Comparison of ENCODE assay signal across 15 cellular contexts in the genomic region with DNA sequence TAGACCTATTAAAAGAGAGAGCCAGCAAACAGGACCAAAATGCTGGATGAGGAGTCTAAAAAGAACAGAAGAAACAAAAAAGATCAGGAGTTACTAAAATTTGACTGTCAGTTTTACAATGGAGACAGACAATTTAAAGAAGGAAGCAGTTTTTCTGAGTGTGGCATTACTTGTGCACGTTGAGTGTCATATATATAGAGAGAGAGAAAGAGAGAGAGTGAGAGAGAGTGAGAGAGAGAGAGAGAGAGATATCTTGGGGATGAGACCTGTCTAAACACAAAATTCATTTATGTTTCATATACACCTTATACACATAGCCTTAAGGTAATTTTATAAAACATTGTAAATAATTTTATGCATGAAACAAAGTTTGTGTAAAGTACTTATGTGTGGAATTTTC. TPM values are rescaled to one million over a fixed set of nuclear protein-coding genes. Genes with fewer than 3 reads are reported as not detected.
DNase-seq lines count a peak whose midpoint lies in the region; ATAC-seq, FAIRE-seq and TF ChIP-seq lines count a peak whose summit lies in the region.
"Had no signal": no experiment of that assay in that cellular context is flagged by ENCODE, and none has a peak within 500 bp of the region (broad histone marks: within the 10 kb centered on the region; RNA-seq: fewer than 3 reads in every experiment).

No MANE protein-coding gene starts in this region.

- TF ChIP-seq POLR2A in H1 (IDR thresholded peaks at IDR 0.05; ENCODE audit: control extremely low read depth in 1 of 2, low read depth in 2 of 2, low read length in 2 of 2), result no peak
- no peak for TF ChIP-seq POLR2A in spleen (IDR thresholded peaks at IDR 0.05)

- H3K27ac Mint-ChIP-seq in GM23338, result no peak overlapping the region

- H3K4me1 ChIP-seq in GM23338 (ENCODE audit: insufficient read depth) (peaks cover 43% of the 10 kb centered on the region), Loucy (ENCODE audit: insufficient read depth, low read length, poor library complexity, severe bottlenecking) (peaks cover 62% of the 10 kb centered on the region), H1 (replicated peaks in 1 of 4; ENCODE audit: control insufficient read depth in 3 of 4, insufficient read depth in 4 of 4, low read length in 3 of 4) (peaks cover 0 to 26% (median 1%) of the 10 kb centered on the region in 4 experiments; a peak in 3 of 7 replicates), spleen (peaks cover 0 to 61% (median 21%) of the 10 kb centered on the region in 6 donors)
- H3K4me1 ChIP-seq: HAP-1 had no signal

- H3K27me3 ChIP-seq in GM23338 (ENCODE audit: insufficient read depth) (no peaks in the 10 kb centered on the region), Loucy (ENCODE audit: insufficient read depth, low read length, poor library complexity, severe bottlenecking) (no peaks in the 10 kb centered on the region), H1 (replicated peaks in 1 of 4; ENCODE audit: control insufficient read depth in 3 of 4, extremely low read depth in 1 of 4, insufficient read depth in 3 of 4, low read length in 3 of 4) (no peaks in the 10 kb centered on the region; a peak in 1 of 7 replicates), spleen (replicated peaks in 1 of 7) (peaks cover 0 to 18% (median 5%) of the 10 kb centered on the region in 7 donors)
- H3K27me3 ChIP-seq: Peyer's patch had no signal

- peaks cover 2% of the 10 kb centered on the region; the same call in 1 of the 3 replicates for H3K9me3 Mint-ChIP-seq in GM23338

- H3K9ac ChIP-seq in Loucy (ENCODE audit: low read depth, low read length, poor library complexity, severe bottlenecking) (peak overlapping the region; percentile 81), H1 (replicated peaks in 1 of 4; ENCODE audit: extremely low read depth in 1 of 4, low read depth in 3 of 4, low read length in 3 of 4) (no peak overlapping the region)

- 54% methylated on average over 1 of the region's 1 CpG; no CpG with 5 or more reads in 1 of the 2 experiments for WGBS in H1 (ENCODE audit: extremely low coverage in 1 of 2, insufficient coverage in 1 of 2, insufficient read length in 1 of 2, insufficient replicate concordance in 2 of 2, low coverage in 1 of 2, low lambda C conversion rate in 2 of 2, missing lambda C conversion rate in 1 of 2), 2 experiments
- 14 to 26% (median 20%) methylated on average over 1 of the region's 1 CpG for WGBS in spleen, 5 donors

- no peak for DNase-seq in GM23338 (ENCODE audit: low spot score)
- DNase-seq in H1 (ENCODE audit: low read depth in 1 of 2, low spot score in 2 of 2), result no peak
- DNase-seq in spleen, result no peak
- DNase-seq in H4 (ENCODE audit: low spot score), result no peak
- no peak for DNase-seq in coronary artery (ENCODE audit: low spot score)
- DNase-seq: NCI-H1436, NCI-H2029 treated with DMSO at 0.1 percent for 48 hours, NCI-H510A, NCI-H82, Peyer's patch had no signal

- intact Hi-C loops in spleen (cut with DNase I; ENCODE audit: low total_unique reads), result no loop called here

- CTCF ChIA-PET in H1 (lab: Charles Lee; ENCODE audit: partially characterized antibody), result interaction anchor here (1.4 to 2.7 kb wide), 3 partner anchors 13 to 17 kb away, joined by 4 to 13 read pairs (median 4); no protein-coding TSS in a partner anchor

- POLR2A ChIA-PET in H1 (lab: Charles Lee; ENCODE audit: partially characterized antibody), result interaction anchor here (1.3 kb wide), 1 partner anchor 83 kb away, joined by 4 read pairs; no protein-coding TSS in a partner anchor

- no peak overlapping the region for H3K4ac ChIP-seq in H1 (replicated peaks; ENCODE audit: insufficient read length, low read depth, low read length)

- TF ChIP-seq EP300 in H1 (IDR thresholded peaks at IDR 0.05; ENCODE audit: borderline replicate concordance in 1 of 2, low read depth in 2 of 2, low read length in 2 of 2), result no peak

- no peak overlapping the region for H3K23ac ChIP-seq in H1 (ENCODE audit: insufficient read length)

- H3K9me3 ChIP-seq in Loucy (ENCODE audit: insufficient read depth, low read depth, low read length) (no peaks in the 10 kb centered on the region), H1 (ENCODE audit: insufficient read depth in 2 of 2, low read depth in 1 of 2, low read length in 1 of 2) (no peaks in the 10 kb centered on the region), spleen (no peaks in the 10 kb centered on the region)
- H3K9me3 ChIP-seq: HAP-1, Peyer's patch had no signal

- H2BK12ac ChIP-seq in H1 (ENCODE audit: low read depth, low read length), result no peak overlapping the region

- H3K9me2 ChIP-seq in GM23338 (ENCODE audit: insufficient read depth) (no peaks in the 10 kb centered on the region), Loucy (replicated peaks; ENCODE audit: low read depth, low read length) (no peaks in the 10 kb centered on the region)

- peak overlapping the region; percentile 82 for H3K4me2 ChIP-seq in GM23338
- H3K4me2 ChIP-seq in Loucy (ENCODE audit: low read depth, low read length, poor library complexity, severe bottlenecking), result peak overlapping the region; percentile 85
- H3K4me2 ChIP-seq in H1 (ENCODE audit: insufficient read depth in 1 of 2, low read depth in 2 of 2, low read length in 2 of 2), result peak overlapping the region; percentile 10 to 93; a peak in 2 of 4 replicates

- no peak for TF ChIP-seq CTCF in GM23338 (conservative IDR thresholded peaks at IDR 0.05; ENCODE audit: low read depth in 2 of 2)
- no peak for TF ChIP-seq CTCF in Loucy (conservative IDR thresholded peaks at IDR 0.05; ENCODE audit: low read length)
- no peak for TF ChIP-seq CTCF in H1 (IDR thresholded peaks at IDR 0.05; ENCODE audit: control extremely low read depth in 1 of 3, insufficient read depth in 1 of 3, low read depth in 1 of 3, low read length in 3 of 3)
- no peak for TF ChIP-seq CTCF in spleen (IDR thresholded peaks at IDR 0.05 in 8 of 11, conservative IDR thresholded peaks at IDR 0.05 in 3 of 11)
- no peak for TF ChIP-seq CTCF in coronary artery (IDR thresholded peaks at IDR 0.05)

- H3K4me1 Mint-ChIP-seq in GM23338, result peaks cover 41% of the 10 kb centered on the region

- H2AK5ac ChIP-seq in H1 (ENCODE audit: low read depth, low read length), result no peak overlapping the region

- no peak overlapping the region for H2BK5ac ChIP-seq in H1 (ENCODE audit: low read depth, low read length)

- H3K79me2 ChIP-seq in GM23338 (replicated peaks; ENCODE audit: insufficient read depth), result peaks cover 22% of the 10 kb centered on the region
- peaks cover 68% of the 10 kb centered on the region for H3K79me2 ChIP-seq in Loucy (ENCODE audit: insufficient read depth, low read length)
- peaks cover 3 to 24% of the 10 kb centered on the region in 2 experiments for H3K79me2 ChIP-seq in H1 (ENCODE audit: control insufficient read depth in 1 of 2, insufficient read depth in 2 of 2, low read length in 2 of 2)

- no peak overlapping the region for H3K56ac ChIP-seq in H1 (replicated peaks; ENCODE audit: insufficient read length, low read depth, low read length)

- no peak for FAIRE-seq in H1 (lab: Jason Lieb, UNC)
- FAIRE-seq: GM12892 had no signal

- no peak overlapping the region for H2BK120ac ChIP-seq in H1 (replicated peaks; ENCODE audit: low read depth, low read length)

- H3F3A ChIP-seq in GM23338 (replicated peaks; ENCODE audit: low read depth) (peaks cover 10% of the 10 kb centered on the region), Loucy (ENCODE audit: low read depth) (no peaks in the 10 kb centered on the region)

- H3K27ac ChIP-seq in GM23338 (ENCODE audit: low read depth), result 0 out of 2 replicates have a peak overlapping the region, but pooled peaks have one; percentile 0
- no peak overlapping the region for H3K27ac ChIP-seq in H1 (ENCODE audit: low read depth, low read length)
- H3K27ac ChIP-seq in spleen, result peak overlapping the region in 5 of 8 donors; percentile 92 to 95 (median 92)
- H3K27ac ChIP-seq in coronary artery, result no peak overlapping the region

- H3K36me3 ChIP-seq in GM23338 (ENCODE audit: insufficient read depth) (no peaks in the 10 kb centered on the region), Loucy (ENCODE audit: insufficient read depth, low read length) (no peaks in the 10 kb centered on the region), H1 (ENCODE audit: control insufficient read depth in 2 of 4, insufficient read depth in 4 of 4, low read length in 3 of 4) (no peaks in the 10 kb centered on the region; a peak in 1 of 8 replicates), spleen (peaks cover 0 to 7% (median 0%) of the 10 kb centered on the region in 6 donors)
- H3K36me3 ChIP-seq: HAP-1, Peyer's patch had no signal

- H3K4me3 Mint-ChIP-seq in GM23338, result peak overlapping the region; percentile 2; the same call in 1 of the 3 replicates

- H2BK15ac ChIP-seq in H1 (ENCODE audit: low read length), result no peak overlapping the region

- H4K91ac ChIP-seq in H1 (replicated peaks; ENCODE audit: insufficient read length, low read length), result no peak overlapping the region

- H4K5ac ChIP-seq in H1 (ENCODE audit: insufficient read length, low read depth, low read length), result no peak overlapping the region

- H2BK20ac ChIP-seq in H1 (ENCODE audit: low read length), result no peak overlapping the region

- no peak overlapping the region for H2AFZ ChIP-seq in GM23338
- H2AFZ ChIP-seq in Loucy (ENCODE audit: low read length), result no peak overlapping the region
- H2AFZ ChIP-seq in H1 (ENCODE audit: low read length), result no peak overlapping the region

- TF ChIP-seq RAD21 in H1 (IDR thresholded peaks at IDR 0.05 in 1 of 2, conservative IDR thresholded peaks at IDR 0.05 in 1 of 2; ENCODE audit: low read depth in 2 of 2, low read length in 2 of 2), result no peak

- H3K23me2 ChIP-seq in H1 (ENCODE audit: low read depth, low read length), result peaks cover 8% of the 10 kb centered on the region; the same call in 1 of the 2 replicates

- no peak overlapping the region for H4K8ac ChIP-seq in H1 (ENCODE audit: extremely low read depth, insufficient read depth, low read length)

- peaks cover 15% of the 10 kb centered on the region for H3K27me3 Mint-ChIP-seq in GM23338 (ENCODE audit: insufficient read depth, low read depth, poor library complexity)

- H3K4me3 ChIP-seq in GM23338 (0 out of 2 replicates have a peak overlapping the region, but pooled peaks have one; percentile 71), Loucy (ENCODE audit: low read length, poor library complexity, severe bottlenecking) (peak overlapping the region; percentile 80), H1 (ENCODE audit: extremely low read depth in 1 of 4, insufficient read depth in 2 of 4, low read depth in 3 of 4, low read length in 4 of 4) (peak overlapping the region in 2 of 4 experiments; percentile 2 to 83; a peak in 3 of 8 replicates), spleen (no peak overlapping the region), coronary artery (no peak overlapping the region)
- H3K4me3 ChIP-seq: HAP-1, Peyer's patch had no signal

- no peak for ATAC-seq in GM23338
- no peak for ATAC-seq in GM18867 (IDR thresholded peaks at IDR 0.05; ENCODE audit: unreplicated experiment)
- ATAC-seq: Right ventricle myocardium inferior had no signal

- no peak overlapping the region for H3K14ac ChIP-seq in H1 (ENCODE audit: insufficient read length)

- H3K36me3 Mint-ChIP-seq in GM23338 (ENCODE audit: low read depth), result peaks cover 6% of the 10 kb centered on the region; the same call in 2 of the 3 replicates

- H4K20me1 ChIP-seq in GM23338 (replicated peaks; ENCODE audit: insufficient read depth) (no peaks in the 10 kb centered on the region), Loucy (ENCODE audit: insufficient read depth, low read length, poor library complexity, severe bottlenecking) (peaks cover 5% of the 10 kb centered on the region), H1 (replicated peaks in 1 of 2; ENCODE audit: control insufficient read depth in 1 of 2, insufficient read depth in 2 of 2, low read length in 2 of 2) (no peaks in the 10 kb centered on the region)

- H3K18ac ChIP-seq in H1 (ENCODE audit: extremely low read depth, low read length), result no peak overlapping the region

- H3K79me1 ChIP-seq in H1 (ENCODE audit: low read depth, low read length), result no peaks in the 10 kb centered on the region

RNA-seq across cellular contexts. Expression of a gene that starts 2.1 kb away (rescaled TPM):
- total RNA-seq in GM23338 (2014; rRNA removed; shearing (Covaris generic)), result 17.1 and 38.1 TPM in 2 replicates
- polyA plus RNA-seq in GM23338 (2016; fragmentation: Nextera tagmentation; extraction: Ambion mirVana) (16.8 and 20.8 TPM in 2 replicates), H1 (2011; rRNA removed) (1.8 and 3.4 TPM in 2 replicates), spleen (1 to 10 TPM; 5.6 to 8.2 (median 7.8) TPM)
- total RNA-seq in H1 (2021; fragmentation: NEBNext Ultra II Directional; extraction: Animal tissue kit (Norgen Biotek cat#: 25700)), result 22.6 and 23.6 TPM in 2 replicates
- polyA plus RNA-seq in H1 (2011; cell fraction: cytosol; rRNA removed), result 4.6 TPM
- 3.8 TPM for polyA plus RNA-seq in H1 (2011; cell fraction: nucleus; rRNA removed)
- 6.7 to 15.7 TPM (median 8.2 TPM) in 4 replicates for polyA plus RNA-seq in H1 (2012, experiment 1 of 2)
- polyA plus RNA-seq in H1 (2012, experiment 2 of 2), result 2.4 TPM
- polyA plus RNA-seq in H1 (2013, experiment 1 of 2), result 18.2 TPM
- 19.7 TPM for polyA plus RNA-seq in H1 (2013, experiment 2 of 2)
- 15.8 and 18.0 TPM in 2 replicates for polyA minus RNA-seq in H1 (2011; rRNA and poly(A)+ RNA removed)
- 27.1 TPM for polyA minus RNA-seq in H1 (2011; cell fraction: cytosol; rRNA and poly(A)+ RNA removed)
- 48.4 TPM for polyA minus RNA-seq in H1 (2011; cell fraction: nucleus; rRNA and poly(A)+ RNA removed)
- total RNA-seq in spleen, result 10 to 100 TPM; 25.1 to 58.1 (median 35.4) TPM
- total RNA-seq in H4 (2014; rRNA removed; shearing (Covaris generic)), result 0.23 TPM in 1 of 2 replicates, not detected in the other
- total RNA-seq: Right ventricle myocardium inferior had no signal

Comparison
In these comparisons a context has a peak if more than half of its experiments do, and no peak if none do; other contexts are left out.
1. H3K27ac ChIP-seq: peak in GM23338 (single experiment) and spleen (5 of 8); none in H1 (single experiment) and coronary artery (0 of 2).
2. H3K4me3 ChIP-seq: peak in GM23338 (single experiment) and Loucy (single experiment); none in spleen (0 of 8) and coronary artery (single experiment).
3. RNA of a gene that starts 2.1 kb away (total RNA-seq): 25.1 to 58.1 TPM in spleen, 22.6 to 23.6 TPM in H1 and 17.1 to 38.1 TPM in GM23338; 0.23 TPM in H4; every median in the first group is over 10 times any median in the second.
4. Peak in every context shown above with its lines, with median percentiles within 50 percentile points of each other: H3K4me2 ChIP-seq.